ENCODE assay signal across 22 cellular contexts in the genomic region with DNA sequence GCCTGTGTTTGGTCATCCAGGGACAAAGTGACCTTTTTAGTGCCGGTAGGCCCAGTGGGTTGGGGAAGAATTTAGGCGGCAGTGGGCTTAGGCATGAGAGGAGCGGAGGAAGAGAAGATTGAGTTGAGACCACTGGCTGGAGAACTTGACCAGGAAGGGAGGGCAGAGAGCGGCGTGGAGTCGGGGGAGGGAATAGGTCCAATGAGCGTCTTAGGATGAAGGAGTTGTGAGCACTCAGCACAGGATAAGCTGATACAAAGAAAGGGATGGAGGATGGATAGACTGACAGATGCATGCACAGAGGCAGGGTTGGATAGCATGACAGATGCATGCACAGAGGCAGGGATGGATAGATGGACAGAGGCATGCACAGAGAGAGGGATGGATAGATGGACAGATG. TPM values are rescaled to one million over a fixed set of nuclear protein-coding genes. Genes with fewer than 3 reads are reported as not detected.
DNase-seq lines count a peak whose midpoint lies in the region; ATAC-seq lines count a peak whose summit lies in the region.
"Had no signal": no experiment of that assay in that cellular context is flagged by ENCODE, and none has a peak within 500 bp of the region (broad histone marks: within the 10 kb centered on the region; RNA-seq: fewer than 3 reads in every experiment).

No MANE protein-coding gene starts in this region.

- no peak for DNase-seq in activated CD4-positive, alpha-beta T cell treated with anti-CD3 and anti-CD28 coated beads, Interleukin-2, amount 10 ng/mL, durations not matched to agents 24 days and 14 days
- no peak for DNase-seq in activated CD4-positive, alpha-beta T cell treated with anti-CD3 and anti-CD28 coated beads, Interleukin-2, amount 50 U/mL, for 48 hours
- DNase-seq in activated T-helper 2 cell treated with anti-CD3 and anti-CD28 coated beads, Interferon-gamma antibody, Interleukin-2, Interleukin-4, amounts not matched to agents 10 μg/mL and 5 μg/mL and 100 μg/mL, durations not matched to agents 14 hours and 24 hours and 36 hours (ENCODE audit: low spot score): no peak
- DNase-seq in natural killer cell treated with Interleukin-12 subunit alpha and Interleukin-12 subunit beta and Interleukin-15 and Interleukin-18, amount 100 ng/mL, for 72 hours (ENCODE audit: low spot score): no peak
- DNase-seq in T-helper 9 cell: no peak
- DNase-seq in cerebellum (ENCODE audit: low spot score): no peak
- DNase-seq: erythroblast, HCEC 1CT, KBM-7, kidney glomerular epithelial cell, mammary epithelial cell, NCI-H2029, NCI-H446 treated with DMSO at 0.1 percent for 48 hours, T1000 had no signal

- H3K27ac Mint-ChIP-seq in activated CD4-positive, alpha-beta T cell treated with anti-CD3 and anti-CD28 coated beads, Interleukin-2, amount 10 ng/mL, durations not matched to agents 24 days and 14 days: peak overlapping the region; percentile 99
- no peak overlapping the region for H3K27ac Mint-ChIP-seq in IgD-negative memory B cell
- H3K27ac Mint-ChIP-seq in activated T-helper 2 cell treated with anti-CD3 and anti-CD28 coated beads, Interferon-gamma antibody, Interleukin-2, Interleukin-4, amounts not matched to agents 10 μg/mL and 5 μg/mL and 100 μg/mL, durations not matched to agents 14 hours and 24 hours and 36 hours: peak overlapping the region; percentile 100
- peak overlapping the region; percentile 98 to 100 for H3K27ac Mint-ChIP-seq in natural killer cell treated with Interleukin-12 subunit alpha and Interleukin-12 subunit beta and Interleukin-15 and Interleukin-18, amount 100 ng/mL, for 72 hours
- H3K27ac Mint-ChIP-seq: nephron had no signal

- peaks cover 41% of the 10 kb centered on the region for H3K36me3 Mint-ChIP-seq in activated CD4-positive, alpha-beta T cell treated with anti-CD3 and anti-CD28 coated beads, Interleukin-2, amount 10 ng/mL, durations not matched to agents 24 days and 14 days (ENCODE audit: low read depth)
- no peaks in the 10 kb centered on the region for H3K36me3 Mint-ChIP-seq in IgD-negative memory B cell
- H3K36me3 Mint-ChIP-seq in activated T-helper 2 cell treated with anti-CD3 and anti-CD28 coated beads, Interferon-gamma antibody, Interleukin-2, Interleukin-4, amounts not matched to agents 10 μg/mL and 5 μg/mL and 100 μg/mL, durations not matched to agents 14 hours and 24 hours and 36 hours (ENCODE audit: low read depth): peaks cover 39% of the 10 kb centered on the region
- peaks cover 21% of the 10 kb centered on the region for H3K36me3 Mint-ChIP-seq in natural killer cell treated with Interleukin-12 subunit alpha and Interleukin-12 subunit beta and Interleukin-15 and Interleukin-18, amount 100 ng/mL, for 72 hours

- no peaks in the 10 kb centered on the region for H3K27me3 Mint-ChIP-seq in activated CD4-positive, alpha-beta T cell treated with anti-CD3 and anti-CD28 coated beads, Interleukin-2, amount 10 ng/mL, durations not matched to agents 24 days and 14 days
- H3K27me3 Mint-ChIP-seq in IgD-negative memory B cell: no peaks in the 10 kb centered on the region
- no peaks in the 10 kb centered on the region for H3K27me3 Mint-ChIP-seq in activated T-helper 2 cell treated with anti-CD3 and anti-CD28 coated beads, Interferon-gamma antibody, Interleukin-2, Interleukin-4, amounts not matched to agents 10 μg/mL and 5 μg/mL and 100 μg/mL, durations not matched to agents 14 hours and 24 hours and 36 hours (ENCODE audit: low read depth)
- no peaks in the 10 kb centered on the region for H3K27me3 Mint-ChIP-seq in natural killer cell treated with Interleukin-12 subunit alpha and Interleukin-12 subunit beta and Interleukin-15 and Interleukin-18, amount 100 ng/mL, for 72 hours

- H3K4me3 Mint-ChIP-seq in activated CD4-positive, alpha-beta T cell treated with anti-CD3 and anti-CD28 coated beads, Interleukin-2, amount 10 ng/mL, durations not matched to agents 24 days and 14 days: peak overlapping the region; percentile 80
- peak overlapping the region in 3 of 4 donors; percentile 38 to 89 (median 63) for H3K4me3 Mint-ChIP-seq in IgD-negative memory B cell
- H3K4me3 Mint-ChIP-seq in activated T-helper 2 cell treated with anti-CD3 and anti-CD28 coated beads, Interferon-gamma antibody, Interleukin-2, Interleukin-4, amounts not matched to agents 10 μg/mL and 5 μg/mL and 100 μg/mL, durations not matched to agents 14 hours and 24 hours and 36 hours (ENCODE audit: low read depth): peak overlapping the region; percentile 81
- H3K4me3 Mint-ChIP-seq in natural killer cell treated with Interleukin-12 subunit alpha and Interleukin-12 subunit beta and Interleukin-15 and Interleukin-18, amount 100 ng/mL, for 72 hours: peak overlapping the region; percentile 85
- H3K4me3 Mint-ChIP-seq: nephron had no signal

- H3K9me3 Mint-ChIP-seq in activated CD4-positive, alpha-beta T cell treated with anti-CD3 and anti-CD28 coated beads, Interleukin-2, amount 10 ng/mL, durations not matched to agents 24 days and 14 days: no peaks in the 10 kb centered on the region
- H3K9me3 Mint-ChIP-seq in IgD-negative memory B cell: peaks cover 0 to 4% (median 4%) of the 10 kb centered on the region in 3 donors
- peaks cover 8% of the 10 kb centered on the region for H3K9me3 Mint-ChIP-seq in activated T-helper 2 cell treated with anti-CD3 and anti-CD28 coated beads, Interferon-gamma antibody, Interleukin-2, Interleukin-4, amounts not matched to agents 10 μg/mL and 5 μg/mL and 100 μg/mL, durations not matched to agents 14 hours and 24 hours and 36 hours
- H3K9me3 Mint-ChIP-seq in natural killer cell treated with Interleukin-12 subunit alpha and Interleukin-12 subunit beta and Interleukin-15 and Interleukin-18, amount 100 ng/mL, for 72 hours: no peaks in the 10 kb centered on the region
- H3K9me3 Mint-ChIP-seq: nephron had no signal

- H3K4me1 Mint-ChIP-seq in activated CD4-positive, alpha-beta T cell treated with anti-CD3 and anti-CD28 coated beads, Interleukin-2, amount 10 ng/mL, durations not matched to agents 24 days and 14 days: peaks cover 72% of the 10 kb centered on the region
- peaks cover 11 to 41% (median 29%) of the 10 kb centered on the region in 3 donors for H3K4me1 Mint-ChIP-seq in IgD-negative memory B cell
- peaks cover 76% of the 10 kb centered on the region for H3K4me1 Mint-ChIP-seq in activated T-helper 2 cell treated with anti-CD3 and anti-CD28 coated beads, Interferon-gamma antibody, Interleukin-2, Interleukin-4, amounts not matched to agents 10 μg/mL and 5 μg/mL and 100 μg/mL, durations not matched to agents 14 hours and 24 hours and 36 hours (ENCODE audit: low read depth)
- peaks cover 81 to 89% of the 10 kb centered on the region in 2 donors for H3K4me1 Mint-ChIP-seq in natural killer cell treated with Interleukin-12 subunit alpha and Interleukin-12 subunit beta and Interleukin-15 and Interleukin-18, amount 100 ng/mL, for 72 hours (ENCODE audit: low read depth in 2 of 2)

- ATAC-seq in natural killer cell treated with Interleukin-12 subunit alpha and Interleukin-12 subunit beta and Interleukin-15 and Interleukin-18, amount 100 ng/mL, for 72 hours: no peak
- no peak for ATAC-seq in HG03442 (IDR thresholded peaks at IDR 0.05; ENCODE audit: unreplicated experiment)

- intact Hi-C loops in activated CD4-positive, alpha-beta T cell treated with anti-CD3 and anti-CD28 coated beads, Interleukin-2, amount 10 ng/mL, durations not matched to agents 24 days and 14 days (cut with micrococcal nuclease): no loop called here
- intact Hi-C loops in activated T-helper 2 cell treated with anti-CD3 and anti-CD28 coated beads, Interferon-gamma antibody, Interleukin-2, Interleukin-4, amounts not matched to agents 10 μg/mL and 5 μg/mL and 100 μg/mL, durations not matched to agents 14 hours and 24 hours and 36 hours (cut with micrococcal nuclease): no loop called here

RNA-seq across cellular contexts. Expression of a gene that starts 8.0 kb away (rescaled TPM):
- total RNA-seq in activated CD4-positive, alpha-beta T cell treated with anti-CD3 and anti-CD28 coated beads, Interleukin-2, amount 10 ng/mL, durations not matched to agents 24 days and 14 days: 918 and 934 TPM in 2 replicates
- polyA plus RNA-seq in IgD-negative memory B cell: 59.8 TPM
- total RNA-seq in activated T-helper 2 cell treated with anti-CD3 and anti-CD28 coated beads, Interferon-gamma antibody, Interleukin-2, Interleukin-4, amounts not matched to agents 10 μg/mL and 5 μg/mL and 100 μg/mL, durations not matched to agents 14 hours and 24 hours and 36 hours: 773 and 798 TPM in 2 replicates
- 1,000 to 10,000 TPM in 1 of 2 donors, 100 to 1,000 TPM in 1; 678 to 1,235 TPM for total RNA-seq in natural killer cell treated with Interleukin-12 subunit alpha and Interleukin-12 subunit beta and Interleukin-15 and Interleukin-18, amount 100 ng/mL, for 72 hours
- total RNA-seq in cerebellum: 2.2 TPM
- total RNA-seq: SK-MEL-5 had no signal

RNA-seq across cellular contexts. Expression of a gene that starts 25.6 kb away (rescaled TPM):
- total RNA-seq in activated CD4-positive, alpha-beta T cell treated with anti-CD3 and anti-CD28 coated beads, Interleukin-2, amount 10 ng/mL, durations not matched to agents 24 days and 14 days: not detected in 2 replicates
- not detected for polyA plus RNA-seq in IgD-negative memory B cell
- total RNA-seq in activated T-helper 2 cell treated with anti-CD3 and anti-CD28 coated beads, Interferon-gamma antibody, Interleukin-2, Interleukin-4, amounts not matched to agents 10 μg/mL and 5 μg/mL and 100 μg/mL, durations not matched to agents 14 hours and 24 hours and 36 hours: not detected in 2 replicates
- total RNA-seq in natural killer cell treated with Interleukin-12 subunit alpha and Interleukin-12 subunit beta and Interleukin-15 and Interleukin-18, amount 100 ng/mL, for 72 hours: under 1 TPM in 1 of 2 donors, not detected in 1; 0.22 TPM
- total RNA-seq in cerebellum: not detected
- total RNA-seq: A172, cardiac septum, frontal cortex, mammary epithelial cell, urinary bladder had no signal
- polyA plus RNA-seq: mammary epithelial cell, urinary bladder had no signal

RNA-seq across cellular contexts. Expression of a gene that starts 27.1 kb away (rescaled TPM):
- total RNA-seq in activated CD4-positive, alpha-beta T cell treated with anti-CD3 and anti-CD28 coated beads, Interleukin-2, amount 10 ng/mL, durations not matched to agents 24 days and 14 days: 8.1 and 10.2 TPM in 2 replicates
- 0.40 TPM for polyA plus RNA-seq in IgD-negative memory B cell
- 7.7 TPM in 2 replicates for total RNA-seq in activated T-helper 2 cell treated with anti-CD3 and anti-CD28 coated beads, Interferon-gamma antibody, Interleukin-2, Interleukin-4, amounts not matched to agents 10 μg/mL and 5 μg/mL and 100 μg/mL, durations not matched to agents 14 hours and 24 hours and 36 hours
- 10 to 100 TPM; 54.3 to 66.6 TPM for total RNA-seq in natural killer cell treated with Interleukin-12 subunit alpha and Interleukin-12 subunit beta and Interleukin-15 and Interleukin-18, amount 100 ng/mL, for 72 hours
- total RNA-seq in cerebellum: 1.1 TPM

RNA-seq across cellular contexts. Expression of a gene that starts 36.7 kb away (rescaled TPM):
- total RNA-seq in activated CD4-positive, alpha-beta T cell treated with anti-CD3 and anti-CD28 coated beads, Interleukin-2, amount 10 ng/mL, durations not matched to agents 24 days and 14 days: 0.43 and 0.63 TPM in 2 replicates
- not detected for polyA plus RNA-seq in IgD-negative memory B cell
- total RNA-seq in activated T-helper 2 cell treated with anti-CD3 and anti-CD28 coated beads, Interferon-gamma antibody, Interleukin-2, Interleukin-4, amounts not matched to agents 10 μg/mL and 5 μg/mL and 100 μg/mL, durations not matched to agents 14 hours and 24 hours and 36 hours: 0.71 and 0.84 TPM in 2 replicates
- under 1 TPM; 0.50 to 0.67 TPM for total RNA-seq in natural killer cell treated with Interleukin-12 subunit alpha and Interleukin-12 subunit beta and Interleukin-15 and Interleukin-18, amount 100 ng/mL, for 72 hours
- total RNA-seq in cerebellum: not detected
- total RNA-seq: A172, cardiac septum, frontal cortex had no signal

RNA-seq across cellular contexts. Expression of a gene that starts 38.9 kb away (rescaled TPM):
- 0.21 and 0.47 TPM in 2 replicates for total RNA-seq in activated CD4-positive, alpha-beta T cell treated with anti-CD3 and anti-CD28 coated beads, Interleukin-2, amount 10 ng/mL, durations not matched to agents 24 days and 14 days
- polyA plus RNA-seq in IgD-negative memory B cell: not detected
- total RNA-seq in activated T-helper 2 cell treated with anti-CD3 and anti-CD28 coated beads, Interferon-gamma antibody, Interleukin-2, Interleukin-4, amounts not matched to agents 10 μg/mL and 5 μg/mL and 100 μg/mL, durations not matched to agents 14 hours and 24 hours and 36 hours: 0.09 and 0.18 TPM in 2 replicates
- not detected for total RNA-seq in natural killer cell treated with Interleukin-12 subunit alpha and Interleukin-12 subunit beta and Interleukin-15 and Interleukin-18, amount 100 ng/mL, for 72 hours
- total RNA-seq in cerebellum: 11.0 TPM

Comparison
In these comparisons a context has a peak if more than half of its experiments do, and no peak if none do; other contexts are left out.
1. H3K27ac Mint-ChIP-seq: peak in activated CD4-positive, alpha-beta T cell treated with anti-CD3 and anti-CD28 coated beads, Interleukin-2, amount 10 ng/mL, durations not matched to agents 24 days and 14 days (single experiment), activated T-helper 2 cell treated with anti-CD3 and anti-CD28 coated beads, Interferon-gamma antibody, Interleukin-2, Interleukin-4, amounts not matched to agents 10 μg/mL and 5 μg/mL and 100 μg/mL, durations not matched to agents 14 hours and 24 hours and 36 hours (single experiment) and natural killer cell treated with Interleukin-12 subunit alpha and Interleukin-12 subunit beta and Interleukin-15 and Interleukin-18, amount 100 ng/mL, for 72 hours (2 of 2); none in IgD-negative memory B cell (0 of 3).
2. RNA of a gene that starts 8.0 kb away (total RNA-seq): 678 to 1,235 TPM in natural killer cell treated with Interleukin-12 subunit alpha and Interleukin-12 subunit beta and Interleukin-15 and Interleukin-18, amount 100 ng/mL, for 72 hours, 918 to 934 TPM in activated CD4-positive, alpha-beta T cell treated with anti-CD3 and anti-CD28 coated beads, Interleukin-2, amount 10 ng/mL, durations not matched to agents 24 days and 14 days and 773 to 798 TPM in activated T-helper 2 cell treated with anti-CD3 and anti-CD28 coated beads, Interferon-gamma antibody, Interleukin-2, Interleukin-4, amounts not matched to agents 10 μg/mL and 5 μg/mL and 100 μg/mL, durations not matched to agents 14 hours and 24 hours and 36 hours; 2.2 TPM in cerebellum (single experiment); every median in the first group is over 100 times any median in the second.
3. Peak in every context shown above with its lines, with median percentiles within 50 percentile points of each other: H3K4me3 Mint-ChIP-seq.